In the genomic region with DNA sequence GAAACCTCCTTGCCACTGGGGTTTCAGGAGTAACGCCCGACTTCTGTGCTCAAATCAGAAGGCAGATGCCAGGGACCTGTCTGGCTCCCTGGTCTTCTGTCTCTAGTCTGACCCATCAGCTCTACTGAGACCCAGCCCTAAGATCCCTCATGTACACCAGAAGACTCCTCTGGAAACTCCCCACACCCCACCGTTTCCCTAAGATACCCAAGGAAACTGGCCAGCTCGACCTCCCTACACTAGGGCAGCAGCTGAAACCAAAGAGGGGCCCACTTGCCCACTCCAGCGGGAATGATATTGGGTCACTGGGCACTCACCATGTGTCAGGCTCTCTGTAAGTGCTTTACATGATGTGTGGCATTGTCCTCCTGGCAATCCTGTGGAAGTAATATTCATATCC, we compare ENCODE assay signal across 14 cellular contexts. TPM values are rescaled to one million over a fixed set of nuclear protein-coding genes. Genes with fewer than 3 reads are reported as not detected.
A peak's percentile ranks its signal among the peaks of the same experiment; 100 is the strongest.
DNase-seq lines count a peak whose midpoint lies in the region; ATAC-seq and TF ChIP-seq lines count a peak whose summit lies in the region.
"Had no signal": no experiment of that assay in that cellular context is flagged by ENCODE, and none has a peak within 500 bp of the region (broad histone marks: within the 10 kb centered on the region; RNA-seq: fewer than 3 reads in every experiment).

No MANE protein-coding gene starts in this region.

- H3K79me2 ChIP-seq in fibroblast of lung (ENCODE audit: control insufficient read depth, insufficient read depth, low read length) = peaks cover 49% of the 10 kb centered on the region

- TF ChIP-seq CTCF in heart right ventricle (IDR thresholded peaks at IDR 0.05) (no peak), fibroblast of lung (conservative IDR thresholded peaks at IDR 0.05 in 1 of 2, IDR thresholded peaks at IDR 0.05 in 1 of 2; ENCODE audit: low read depth in 1 of 2, low read length in 2 of 2) (no peak), osteocyte (IDR thresholded peaks at IDR 0.05) (no peak), upper lobe of right lung (IDR thresholded peaks at IDR 0.05) (no peak)

- no peaks in the 10 kb centered on the region for H3K9me3 Mint-ChIP-seq in osteocyte (ENCODE audit: unreplicated experiment)
- H3K9me3 Mint-ChIP-seq: naive B cell had no signal

- H3K4me3 ChIP-seq in heart right ventricle (peak overlapping the region in 6 of 10 donors; percentile 49 to 67 (median 62)), right cardiac atrium (ENCODE audit: low read length) (no peak overlapping the region), fibroblast of lung (replicated peaks in 1 of 4; ENCODE audit: control extremely low read depth in 1 of 4, insufficient read depth in 1 of 4, low read depth in 3 of 4, low read length in 4 of 4) (peak overlapping the region in 3 of 4 experiments; percentile 87 to 92 (median 88)), upper lobe of right lung (no peak overlapping the region)

- WGBS in heart right ventricle, 2 donors = 85% methylated on average over 5 of the region's 5 CpGs
- WGBS in right cardiac atrium = 76% methylated on average over 5 of the region's 5 CpGs

- no peaks in the 10 kb centered on the region for H3K36me3 Mint-ChIP-seq in osteocyte (ENCODE audit: unreplicated experiment)
- H3K36me3 Mint-ChIP-seq: naive B cell had no signal

- H3K9ac ChIP-seq in fibroblast of lung (ENCODE audit: insufficient read depth, low read length) = peak overlapping the region; percentile 4

- intact Hi-C loops in heart right ventricle (cut with DNase I) (loop anchor here in 2 of 10 donors (5.0 to 10.0 kb wide), 2 partner anchors 79 to 81 kb away; partner anchors contain the start of gene S100A6 (in 1 of the 2)), right cardiac atrium (cut with DNase I) (loop anchor here in 1 of 4 donors (5.0 kb wide), 1 partner anchor 41 kb away; no protein-coding TSS in a partner anchor), upper lobe of right lung (cut with DNase I) (no loop called here)

- H3K4me2 ChIP-seq in fibroblast of lung (ENCODE audit: extremely low read depth, insufficient read depth, low read length) = peak overlapping the region; percentile 60

- ATAC-seq in heart right ventricle = no peak
- ATAC-seq in right cardiac atrium = no peak
- no peak for ATAC-seq in upper lobe of right lung
- no peak for ATAC-seq in HG03521 (IDR thresholded peaks at IDR 0.05; ENCODE audit: unreplicated experiment)

- peaks cover 14 to 62% (median 44%) of the 10 kb centered on the region in 9 donors for H3K4me1 ChIP-seq in heart right ventricle
- peaks cover 23% of the 10 kb centered on the region for H3K4me1 ChIP-seq in right cardiac atrium (ENCODE audit: control insufficient read depth, insufficient read depth, low read length)
- peaks cover 21% of the 10 kb centered on the region for H3K4me1 ChIP-seq in fibroblast of lung (ENCODE audit: control insufficient read depth, extremely low read depth, insufficient read depth, low read length)
- peaks cover 40% of the 10 kb centered on the region for H3K4me1 ChIP-seq in upper lobe of right lung

- H3K27ac ChIP-seq in heart right ventricle (peak overlapping the region in 9 of 10 donors; percentile 41 to 91 (median 87)), right cardiac atrium (ENCODE audit: low read length) (no peak overlapping the region), fibroblast of lung (ENCODE audit: insufficient read depth, low read length) (no peak overlapping the region), upper lobe of right lung (peak overlapping the region; percentile 86)

- H3K27me3 ChIP-seq in heart right ventricle (no peaks in the 10 kb centered on the region), right cardiac atrium (ENCODE audit: control insufficient read depth, insufficient read depth) (no peaks in the 10 kb centered on the region), fibroblast of lung (ENCODE audit: control insufficient read depth, insufficient read depth, low read length) (no peaks in the 10 kb centered on the region), upper lobe of right lung (no peaks in the 10 kb centered on the region)

- H3K36me3 ChIP-seq in heart right ventricle = peaks cover 0 to 5% (median 0%) of the 10 kb centered on the region in 9 donors
- peaks cover under 1% of the 10 kb centered on the region for H3K36me3 ChIP-seq in fibroblast of lung (ENCODE audit: control insufficient read depth, insufficient read depth, low read length)
- no peaks in the 10 kb centered on the region for H3K36me3 ChIP-seq in upper lobe of right lung

- H4K20me1 ChIP-seq in fibroblast of lung (ENCODE audit: control insufficient read depth, extremely low read depth, insufficient read depth, low read length) = no peaks in the 10 kb centered on the region

- H3K4me1 Mint-ChIP-seq in osteocyte (ENCODE audit: unreplicated experiment) = peaks cover 66% of the 10 kb centered on the region

- peak overlapping the region; percentile 90 for H3K4me3 Mint-ChIP-seq in osteocyte (ENCODE audit: unreplicated experiment)

- peak overlapping the region; percentile 95 for H3K27ac Mint-ChIP-seq in osteocyte (ENCODE audit: unreplicated experiment)

- H3K27me3 Mint-ChIP-seq in osteocyte (ENCODE audit: unreplicated experiment) = no peaks in the 10 kb centered on the region
- H3K27me3 Mint-ChIP-seq: naive B cell had no signal

- H3K9me3 ChIP-seq in heart right ventricle (no peaks in the 10 kb centered on the region), right cardiac atrium (ENCODE audit: control insufficient read depth, low read length) (no peaks in the 10 kb centered on the region), fibroblast of lung (ENCODE audit: control insufficient read depth, insufficient read depth, low read depth, low read length) (no peaks in the 10 kb centered on the region), upper lobe of right lung (no peaks in the 10 kb centered on the region)

- no peak overlapping the region for H2AFZ ChIP-seq in fibroblast of lung (ENCODE audit: low read length)

- DNase-seq in heart right ventricle = no peak
- no peak for DNase-seq in right cardiac atrium
- no peak for DNase-seq in fibroblast of lung (ENCODE audit: low read depth in 2 of 2)
- DNase-seq in osteocyte (ENCODE audit: extremely low spot score, unreplicated experiment) = no peak
- DNase-seq in upper lobe of right lung = no peak
- DNase-seq in effector CD4-positive, alpha-beta T cell = no peak
- no peak for DNase-seq in activated gamma-delta T cell (lab: John Stamatoyannopoulos, UW)
- DNase-seq: hippocampal formation, Kasumi-1, naive B cell, SIG-M5 had no signal

RNA-seq across cellular contexts. Expression of gene S100A16, which starts 0.5 kb away (rescaled TPM):
- total RNA-seq in heart right ventricle = 10 to 100 TPM; 28.8 to 68.2 (median 40.2) TPM
- 100 to 1,000 TPM in 1 of 2 donors, 10 to 100 TPM in 1; 98.6 to 176 TPM for polyA plus RNA-seq in heart right ventricle
- 10 to 100 TPM; 42.6 to 56.1 (median 44.3) TPM for total RNA-seq in right cardiac atrium
- polyA plus RNA-seq in right cardiac atrium = 73.9 TPM
- 121 and 122 TPM in 2 replicates for total RNA-seq in fibroblast of lung
- polyA plus RNA-seq in fibroblast of lung = 182 and 632 TPM in 2 replicates
- polyA plus RNA-seq in fibroblast of lung (2012) = 150 and 488 TPM in 2 replicates
- 153 and 449 TPM in 2 replicates for polyA minus RNA-seq in fibroblast of lung (ENCODE audit: low replicate concordance)
- total RNA-seq in osteocyte = 134 and 143 TPM in 2 replicates
- 69.6 TPM for total RNA-seq in upper lobe of right lung

RNA-seq across cellular contexts. Expression of gene S100A14, which starts 2.7 kb away (rescaled TPM):
- 1 to 10 TPM; 1.7 to 7.3 (median 4.6) TPM for total RNA-seq in heart right ventricle
- polyA plus RNA-seq in heart right ventricle = 1 to 10 TPM in 1 of 2 donors, under 1 TPM in 1; 0.80 to 4.1 TPM
- 1 to 10 TPM; 2.5 to 5.6 (median 3.8) TPM for total RNA-seq in right cardiac atrium
- polyA plus RNA-seq in right cardiac atrium = 4.3 TPM
- total RNA-seq in fibroblast of lung = 0.26 and 0.33 TPM in 2 replicates
- 0.40 and 0.51 TPM in 2 replicates for polyA plus RNA-seq in fibroblast of lung
- polyA plus RNA-seq in fibroblast of lung (2012) = 0.35 and 0.51 TPM in 2 replicates
- not detected in 2 replicates for polyA minus RNA-seq in fibroblast of lung (ENCODE audit: low replicate concordance)
- total RNA-seq in osteocyte = not detected in 2 replicates
- total RNA-seq in upper lobe of right lung = 112 TPM
- total RNA-seq: cerebellum, Daoy had no signal

RNA-seq across cellular contexts. Expression of gene S100A13, which starts 13.9 kb away (rescaled TPM):
- total RNA-seq in heart right ventricle (100 to 1,000 TPM; 101 to 150 (median 125) TPM), right cardiac atrium (100 to 1,000 TPM; 183 to 265 (median 220) TPM), fibroblast of lung (105 and 172 TPM in 2 replicates), osteocyte (126 and 128 TPM in 2 replicates), upper lobe of right lung (76.1 TPM)
- polyA plus RNA-seq in heart right ventricle (100 to 1,000 TPM; 173 to 335 TPM), right cardiac atrium (295 TPM), fibroblast of lung (399 TPM in 2 replicates)
- polyA plus RNA-seq in fibroblast of lung (2012) = 418 and 440 TPM in 2 replicates
- 236 and 255 TPM in 2 replicates for polyA minus RNA-seq in fibroblast of lung (ENCODE audit: low replicate concordance)

RNA-seq across cellular contexts. Expression of gene S100A1, which starts 14.8 kb away (rescaled TPM):
- 1,000 to 10,000 TPM; 1,287 to 3,035 (median 2,343) TPM for total RNA-seq in heart right ventricle
- polyA plus RNA-seq in heart right ventricle = 1,000 to 10,000 TPM in 1 of 2 donors, 100 to 1,000 TPM in 1; 685 to 2,765 TPM
- total RNA-seq in right cardiac atrium = 1,000 to 10,000 TPM; 1,233 to 1,764 (median 1,522) TPM
- 2,571 TPM for polyA plus RNA-seq in right cardiac atrium
- total RNA-seq in fibroblast of lung = 0.17 TPM in 1 of 2 replicates, not detected in the other
- polyA plus RNA-seq in fibroblast of lung = 0.98 and 9.7 TPM in 2 replicates
- polyA plus RNA-seq in fibroblast of lung (2012) = 1.3 and 8.2 TPM in 2 replicates
- polyA minus RNA-seq in fibroblast of lung (ENCODE audit: low replicate concordance) = 17.0 TPM in 1 of 2 replicates, not detected in the other
- 1.1 TPM in 1 of 2 replicates, not detected in the other for total RNA-seq in osteocyte
- not detected for total RNA-seq in upper lobe of right lung

RNA-seq across cellular contexts. Expression of gene CHTOP, which starts 20.5 kb away (rescaled TPM):
- total RNA-seq in heart right ventricle = 10 to 100 TPM; 67.4 to 95.5 (median 77.8) TPM
- 10 to 100 TPM; 61.6 to 76.2 TPM for polyA plus RNA-seq in heart right ventricle
- 10 to 100 TPM; 56.1 to 75.3 (median 66.1) TPM for total RNA-seq in right cardiac atrium
- polyA plus RNA-seq in right cardiac atrium = 65.0 TPM
- 22.6 and 34.0 TPM in 2 replicates for total RNA-seq in fibroblast of lung
- 47.6 and 52.2 TPM in 2 replicates for polyA plus RNA-seq in fibroblast of lung
- 43.4 and 55.4 TPM in 2 replicates for polyA plus RNA-seq in fibroblast of lung (2012)
- polyA minus RNA-seq in fibroblast of lung (ENCODE audit: low replicate concordance) = 9.3 and 14.1 TPM in 2 replicates
- total RNA-seq in osteocyte = 74.3 and 75.2 TPM in 2 replicates
- total RNA-seq in upper lobe of right lung = 63.5 TPM

Comparison
In these comparisons a context has a peak if more than half of its experiments do, and no peak if none do; other contexts are left out.
1. H3K27ac ChIP-seq: peak in heart right ventricle (9 of 10) and upper lobe of right lung (single experiment); none in right cardiac atrium (single experiment) and fibroblast of lung (single experiment).
2. H3K4me3 ChIP-seq: peak in heart right ventricle (6 of 10) and fibroblast of lung (3 of 4); none in right cardiac atrium (single experiment) and upper lobe of right lung (single experiment).
3. RNA of gene S100A14, which starts 2.7 kb away (total RNA-seq): 112 TPM in upper lobe of right lung (single experiment); 1.7 to 7.3 TPM in heart right ventricle, 2.5 to 5.6 TPM in right cardiac atrium, 0.26 to 0.33 TPM in fibroblast of lung and not detected in osteocyte; every median in the first group is over 10 times any median in the second.